ENCODE assay signal across 9 cellular contexts in the genomic region with DNA sequence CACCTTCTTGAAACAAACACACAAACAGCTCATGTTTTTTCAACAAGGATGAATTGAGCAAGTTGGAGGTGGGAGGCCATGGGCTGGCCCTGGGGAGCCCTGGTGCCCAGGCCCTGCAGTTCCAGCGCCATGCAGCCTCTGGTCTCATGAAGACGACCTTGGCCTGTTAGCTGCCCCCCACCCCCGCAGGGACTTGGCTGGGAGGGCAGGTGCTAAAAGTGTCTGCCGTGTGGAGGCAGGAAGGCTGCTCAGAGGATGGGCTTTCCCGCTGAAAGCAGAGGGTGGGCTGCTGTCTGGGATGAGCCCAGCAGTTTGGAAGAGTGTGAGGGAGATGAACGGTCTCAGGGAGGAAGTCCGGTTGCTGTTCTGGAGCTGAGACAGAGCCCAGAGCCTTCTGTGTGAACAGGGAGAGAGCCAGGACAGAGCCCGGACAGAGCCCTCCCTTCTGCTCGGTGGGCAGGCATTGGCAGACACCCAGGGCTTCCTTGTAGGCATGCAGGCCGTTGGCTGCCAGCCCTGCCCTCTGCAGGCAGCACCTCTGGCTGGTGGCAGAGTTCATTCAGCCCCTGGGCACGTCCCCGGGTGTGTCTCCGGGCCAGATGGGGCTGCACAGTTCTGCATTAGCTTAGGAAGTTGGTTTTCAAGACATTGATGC. TPM values are rescaled to one million over a fixed set of nuclear protein-coding genes. Genes with fewer than 3 reads are reported as not detected.
DNase-seq lines count a peak whose midpoint lies in the region; ATAC-seq and TF ChIP-seq lines count a peak whose summit lies in the region.
"Had no signal": no experiment of that assay in that cellular context is flagged by ENCODE, and none has a peak within 500 bp of the region (broad histone marks: within the 10 kb centered on the region; RNA-seq: fewer than 3 reads in every experiment).

No MANE protein-coding gene starts in this region.

- H3K4me1 ChIP-seq in body of pancreas (peaks cover 6% of the 10 kb centered on the region), right lobe of liver (peaks cover 0 to 36% (median 8%) of the 10 kb centered on the region in 4 donors)

- H3K27me3 ChIP-seq in body of pancreas = no peaks in the 10 kb centered on the region
- H3K27me3 ChIP-seq in right lobe of liver = no peaks in the 10 kb centered on the region

- no peak for TF ChIP-seq EP300 in Ishikawa (IDR thresholded peaks at IDR 0.05; ENCODE audit: borderline replicate concordance)

- H3K27me3 Mint-ChIP-seq in stimulated activated memory B cell treated with anti-CD40 and anti-IgM and Interleukin-4, amounts not matched to agents 10 μg/mL and 1 μg/mL and 100 μg/mL, for 72 hours = peaks cover 17% of the 10 kb centered on the region
- H3K27me3 Mint-ChIP-seq in activated T-helper 17 cell treated with anti-CD3 and anti-CD28 coated beads, Interleukin-2, amount 50 U/mL, for 72 hours = no peaks in the 10 kb centered on the region

- H3K4me3 ChIP-seq in body of pancreas (no peak overlapping the region), right lobe of liver (no peak overlapping the region)
- H3K4me3 ChIP-seq: esophagus muscularis mucosa had no signal

- intact Hi-C loops in body of pancreas (cut with DNase I) (no loop called here), right lobe of liver (cut with DNase I) (no loop called here)

- H3K27ac Mint-ChIP-seq in stimulated activated memory B cell treated with anti-CD40 and anti-IgM and Interleukin-4, amounts not matched to agents 10 μg/mL and 1 μg/mL and 100 μg/mL, for 72 hours = peak overlapping the region; percentile 0
- no peak overlapping the region for H3K27ac Mint-ChIP-seq in activated T-helper 17 cell treated with anti-CD3 and anti-CD28 coated beads, Interleukin-2, amount 50 U/mL, for 72 hours

- H3K4me3 Mint-ChIP-seq in stimulated activated memory B cell treated with anti-CD40 and anti-IgM and Interleukin-4, amounts not matched to agents 10 μg/mL and 1 μg/mL and 100 μg/mL, for 72 hours = no peak overlapping the region
- H3K4me3 Mint-ChIP-seq in activated T-helper 17 cell treated with anti-CD3 and anti-CD28 coated beads, Interleukin-2, amount 50 U/mL, for 72 hours = no peak overlapping the region

- H3K36me3 ChIP-seq in body of pancreas (replicated peaks in 1 of 2; ENCODE audit: insufficient read depth in 1 of 2, low read depth in 2 of 2) (no peaks in the 10 kb centered on the region), right lobe of liver (no peaks in the 10 kb centered on the region)
- H3K36me3 ChIP-seq: esophagus muscularis mucosa had no signal

- H3K27ac ChIP-seq in body of pancreas (peak overlapping the region in 1 of 4 donors; percentile 25), right lobe of liver (peak overlapping the region in 1 of 3 donors; percentile 63)
- H3K27ac ChIP-seq: esophagus muscularis mucosa had no signal

- TF ChIP-seq CTCF in body of pancreas (IDR thresholded peaks at IDR 0.05) (peak in 1 of 7 experiments; percentile 4), right lobe of liver (IDR thresholded peaks at IDR 0.05) (no peak), GM13977 (IDR thresholded peaks at IDR 0.05; ENCODE audit: extremely low read depth, insufficient read depth, missing control alignments) (no peak)

- H3K36me3 Mint-ChIP-seq in stimulated activated memory B cell treated with anti-CD40 and anti-IgM and Interleukin-4, amounts not matched to agents 10 μg/mL and 1 μg/mL and 100 μg/mL, for 72 hours = no peaks in the 10 kb centered on the region
- no peaks in the 10 kb centered on the region for H3K36me3 Mint-ChIP-seq in activated T-helper 17 cell treated with anti-CD3 and anti-CD28 coated beads, Interleukin-2, amount 50 U/mL, for 72 hours (ENCODE audit: low read depth)

- peak; percentile 36 to 76 (median 62) for DNase-seq in body of pancreas
- DNase-seq in right lobe of liver = peak; percentile 94 to 97 (median 97)
- no peak for DNase-seq in GM13977 (ENCODE audit: low spot score)
- no peak for DNase-seq in SIG-M5 (lab: John Stamatoyannopoulos, UW)
- DNase-seq: NCI-H2171 treated with DMSO at 0.1 percent for 48 hours had no signal

- H3K9me3 ChIP-seq in body of pancreas (no peaks in the 10 kb centered on the region), right lobe of liver (no peaks in the 10 kb centered on the region)
- H3K9me3 ChIP-seq: esophagus muscularis mucosa had no signal

- H3K4me1 Mint-ChIP-seq in stimulated activated memory B cell treated with anti-CD40 and anti-IgM and Interleukin-4, amounts not matched to agents 10 μg/mL and 1 μg/mL and 100 μg/mL, for 72 hours = no peaks in the 10 kb centered on the region
- H3K4me1 Mint-ChIP-seq in activated T-helper 17 cell treated with anti-CD3 and anti-CD28 coated beads, Interleukin-2, amount 50 U/mL, for 72 hours = no peaks in the 10 kb centered on the region

- WGBS in body of pancreas, 2 donors = 31 to 42% methylated on average over 13 of the region's 13 CpGs
- 29% methylated on average over 5 of the region's 13 CpGs for WGBS in right lobe of liver (ENCODE audit: insufficient coverage, low coverage, low lambda C conversion rate, missing lambda C conversion rate)

- TF ChIP-seq RAD21 in Ishikawa (IDR thresholded peaks at IDR 0.05; ENCODE audit: low read depth) = peak; percentile 41; the same call in 1 of the 2 replicates

- TF ChIP-seq POLR2A in body of pancreas (IDR thresholded peaks at IDR 0.05) (no peak), right lobe of liver (IDR thresholded peaks at IDR 0.05) (no peak)

- in situ Hi-C loops in GM13977 (cut with MboI; ENCODE audit: low pct_unique_long_range_greater_than_20kb, low sequenced_read_pairs, unreplicated experiment) = no loop called here

- no peaks in the 10 kb centered on the region for H3K9me3 Mint-ChIP-seq in stimulated activated memory B cell treated with anti-CD40 and anti-IgM and Interleukin-4, amounts not matched to agents 10 μg/mL and 1 μg/mL and 100 μg/mL, for 72 hours
- no peaks in the 10 kb centered on the region for H3K9me3 Mint-ChIP-seq in activated T-helper 17 cell treated with anti-CD3 and anti-CD28 coated beads, Interleukin-2, amount 50 U/mL, for 72 hours

- ATAC-seq in body of pancreas (peak; percentile 68), right lobe of liver (peak; percentile 86 to 94 (median 87))
- no peak for ATAC-seq in stimulated activated memory B cell treated with anti-CD40 and anti-IgM and Interleukin-4, amounts not matched to agents 10 μg/mL and 1 μg/mL and 100 μg/mL, for 72 hours
- ATAC-seq in activated T-helper 17 cell treated with anti-CD3 and anti-CD28 coated beads, Interleukin-2, amount 50 U/mL, for 72 hours (replicated peaks) = no peak

TF ChIP-seq in Ishikawa, 13 proteins besides CTCF, POLR2A, EP300 and RAD21:
- peak; percentile 83 for TF ChIP-seq NFIC (IDR thresholded peaks at IDR 0.05)
- TF ChIP-seq, protein P1, sequence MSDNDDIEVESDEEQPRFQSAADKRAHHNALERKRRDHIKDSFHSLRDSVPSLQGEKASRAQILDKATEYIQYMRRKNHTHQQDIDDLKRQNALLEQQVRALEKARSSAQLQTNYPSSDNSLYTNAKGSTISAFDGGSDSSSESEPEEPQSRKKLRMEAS (IDR thresholded peaks at IDR 0.05) = peak; percentile 33; the same call in 1 of the 2 replicates
- TF ChIP-seq TEAD4 (IDR thresholded peaks at IDR 0.05) = no peak
- TF ChIP-seq, protein P2, sequence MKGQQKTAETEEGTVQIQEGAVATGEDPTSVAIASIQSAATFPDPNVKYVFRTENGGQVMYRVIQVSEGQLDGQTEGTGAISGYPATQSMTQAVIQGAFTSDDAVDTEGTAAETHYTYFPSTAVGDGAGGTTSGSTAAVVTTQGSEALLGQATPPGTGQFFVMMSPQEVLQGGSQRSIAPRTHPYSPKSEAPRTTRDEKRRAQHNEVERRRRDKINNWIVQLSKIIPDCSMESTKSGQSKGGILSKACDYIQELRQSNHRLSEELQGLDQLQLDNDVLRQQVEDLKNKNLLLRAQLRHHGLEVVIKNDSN (IDR thresholded peaks at IDR 0.05) = 0 out of 2 replicates have a peak, but pooled peaks have one; percentile 20
- TF ChIP-seq ZBTB7A (IDR thresholded peaks at IDR 0.05; ENCODE audit: low read depth) = no peak
- no peak for TF ChIP-seq CREB1 (IDR thresholded peaks at IDR 0.05; ENCODE audit: low read depth)

RNA-seq across cellular contexts. Expression of a gene that starts 18.7 kb away (rescaled TPM):
- total RNA-seq in body of pancreas (1 to 10 TPM; 1.3 to 4.3 TPM), right lobe of liver (under 1 TPM in 4 of 6 experiments, not detected in 2; 0.24 to 0.83 (median 0.40) TPM)
- total RNA-seq in activated T-helper 17 cell treated with anti-CD3 and anti-CD28 coated beads, Interleukin-2, amount 50 U/mL, for 72 hours = 1 to 10 TPM in 1 of 2 donors, under 1 TPM in 1; 0.66 to 1.0 TPM

Comparison
In these comparisons a context has a peak if more than half of its experiments do, and no peak if none do; other contexts are left out.
1. ATAC-seq: peak in body of pancreas (single experiment) and right lobe of liver (4 of 4); none in stimulated activated memory B cell treated with anti-CD40 and anti-IgM and Interleukin-4, amounts not matched to agents 10 μg/mL and 1 μg/mL and 100 μg/mL, for 72 hours (single experiment) and activated T-helper 17 cell treated with anti-CD3 and anti-CD28 coated beads, Interleukin-2, amount 50 U/mL, for 72 hours (single experiment).
2. DNase-seq: peak in body of pancreas (4 of 4) and right lobe of liver (3 of 3); none in GM13977 (single experiment) and SIG-M5 (single experiment).